ENCODE assay signal across 9 cellular contexts in genomic region chr4:141158219-141158618, GRCh38. TPM values are rescaled to one million over a fixed set of nuclear protein-coding genes. Genes with fewer than 3 reads are reported as not detected.
DNase-seq lines count a peak whose midpoint lies in the region; ATAC-seq and TF ChIP-seq lines count a peak whose summit lies in the region.
"Had no signal": no experiment of that assay in that cellular context is flagged by ENCODE, and none has a peak within 500 bp of the region (broad histone marks: within the 10 kb centered on the region; RNA-seq: fewer than 3 reads in every experiment).

No MANE protein-coding gene starts in this region.

- H3K36me3 ChIP-seq in mammary epithelial cell (ENCODE audit: insufficient read depth, low read length) = no peaks in the 10 kb centered on the region
- H3K36me3 ChIP-seq: BLaER1 had no signal

- in situ Hi-C loops in mammary epithelial cell (cut with MboI; ENCODE audit: low sequenced_read_pairs in 2 of 2) = no loop called here

- H3K4me3 ChIP-seq in mammary epithelial cell (replicated peaks in 1 of 3; ENCODE audit: insufficient read depth in 1 of 3, low read depth in 2 of 3, low read length in 3 of 3) = no peak overlapping the region
- H3K4me3 ChIP-seq: BLaER1 had no signal

- H3K4me2 ChIP-seq in mammary epithelial cell (ENCODE audit: insufficient read depth, low read depth, low read length) = no peak overlapping the region
- H3K4me2 ChIP-seq: BLaER1 had no signal

- intact Hi-C loops in mammary epithelial cell (cut with micrococcal nuclease) = loop anchor here (1.0 to 5.0 kb wide), 4 partner anchors 63 to 1689 kb away; partner anchors contain the start of genes INPP4B and ZNF330

- CTCF ChIA-PET in mammary epithelial cell (lab: Charles Lee; ENCODE audit: low non-redundant PET) = interaction anchor here (0.6 kb wide), 1 partner anchor 1467 kb away, joined by 3 read pairs; no protein-coding TSS in a partner anchor

- no peak overlapping the region for H3K9ac ChIP-seq in mammary epithelial cell (ENCODE audit: insufficient read depth, low read length)
- H3K9ac ChIP-seq: BLaER1 had no signal

- no peak overlapping the region for H2AFZ ChIP-seq in mammary epithelial cell (ENCODE audit: low read depth, low read length)

- BruUV-seq in mammary epithelial cell (replicated peaks; lab: Mats Ljungman, UMichigan) = no TSS peak

- peak in 2 of 3 experiments; percentile 3 to 67 for DNase-seq in NCI-H1417 (lab: John Stamatoyannopoulos, UW)
- no peak for DNase-seq in NCI-H1417 treated with DMSO at 0.1 percent for 48 hours (lab: John Stamatoyannopoulos, UW)
- DNase-seq in NCI-H1105 treated with DMSO at 0.1 percent for 48 hours (lab: John Stamatoyannopoulos, UW) = peak; percentile 21
- DNase-seq in mammary epithelial cell = no peak
- peak; percentile 37 for DNase-seq in midbrain (lab: John Stamatoyannopoulos, UW)
- DNase-seq in GF-D8 (lab: John Stamatoyannopoulos, UW) = no peak

- no peak for ATAC-seq in GM19023 (IDR thresholded peaks at IDR 0.05; ENCODE audit: unreplicated experiment)
- no peak for ATAC-seq in GM18861 (IDR thresholded peaks at IDR 0.05; ENCODE audit: unreplicated experiment)

- no peak overlapping the region for H3K27ac ChIP-seq in mammary epithelial cell (ENCODE audit: insufficient read depth, low read depth, low read length)
- H3K27ac ChIP-seq: BLaER1 had no signal

- H4K20me1 ChIP-seq in mammary epithelial cell (ENCODE audit: insufficient read depth, low read length) = no peaks in the 10 kb centered on the region
- H4K20me1 ChIP-seq: BLaER1 had no signal

- H3K79me2 ChIP-seq in mammary epithelial cell (ENCODE audit: insufficient read depth, low read length) = no peaks in the 10 kb centered on the region

- peak; percentile 23 to 47 for TF ChIP-seq CTCF in mammary epithelial cell (conservative IDR thresholded peaks at IDR 0.05 in 1 of 2, IDR thresholded peaks at IDR 0.05 in 1 of 2; ENCODE audit: extremely low read depth in 1 of 2, insufficient read depth in 1 of 2, low read depth in 1 of 2, low read length in 2 of 2)

- no peaks in the 10 kb centered on the region for H3K9me3 ChIP-seq in mammary epithelial cell (replicated peaks; ENCODE audit: insufficient read depth, low read length)

- H3K4me1 ChIP-seq in mammary epithelial cell (ENCODE audit: insufficient read depth, low read length) = no peaks in the 10 kb centered on the region
- H3K4me1 ChIP-seq: BLaER1 had no signal

- dilution Hi-C loops in mammary epithelial cell (cut with HindIII; ENCODE audit: low sequenced_read_pairs) = no loop called here

- no peaks in the 10 kb centered on the region for H3K27me3 ChIP-seq in mammary epithelial cell (ENCODE audit: insufficient read depth, low read length)
- H3K27me3 ChIP-seq: BLaER1 had no signal

RNA-seq across cellular contexts. Expression of gene RNF150, which starts 24.9 kb away (rescaled TPM):
- 1 to 10 TPM in 1 of 2 donors, not detected in 1; 5.0 TPM for total RNA-seq in mammary epithelial cell
- polyA plus RNA-seq in mammary epithelial cell = 0.01 TPM
- polyA minus RNA-seq in mammary epithelial cell = not detected

Comparison
In these comparisons a context has a peak if more than half of its experiments do, and no peak if none do; other contexts are left out.
1. DNase-seq: peak in NCI-H1417 (2 of 3), NCI-H1105 treated with DMSO at 0.1 percent for 48 hours (single experiment) and midbrain (single experiment); none in NCI-H1417 treated with DMSO at 0.1 percent for 48 hours (single experiment), mammary epithelial cell (single experiment) and GF-D8 (single experiment).